ENCODE assay signal across 1 cellular context in the genomic region with DNA sequence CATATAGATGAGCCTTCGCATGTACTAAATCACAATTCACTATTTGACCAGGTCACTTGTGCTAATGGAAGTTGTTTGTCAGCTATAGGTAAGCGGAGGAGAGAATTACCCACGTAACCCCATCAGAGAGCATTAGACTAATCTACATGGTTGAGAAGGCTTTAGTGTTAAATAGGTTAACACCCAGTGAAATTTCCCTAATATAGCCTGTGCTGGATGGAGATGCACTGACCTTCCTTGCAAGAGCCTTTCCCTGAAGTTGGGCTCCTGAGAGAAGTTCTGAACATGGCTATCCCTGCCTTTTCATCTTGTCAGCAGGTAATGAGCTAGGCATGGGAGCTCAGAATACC.
TF ChIP-seq lines count a peak whose summit lies in the region.

No MANE protein-coding gene starts in this region.

TF ChIP-seq in WTC11, 78 proteins besides CTCF, POLR2A, EP300 and RAD21:
- TF ChIP-seq CDX4 (CRISPR knock-in tag; IDR thresholded peaks at IDR 0.05; ENCODE audit: borderline replicate concordance) (no peak), ZNF138 (CRISPR knock-in tag; conservative IDR thresholded peaks at IDR 0.05) (no peak), HMGA2 (CRISPR knock-in tag; IDR thresholded peaks at IDR 0.05) (no peak), ATF1 (CRISPR knock-in tag; IDR thresholded peaks at IDR 0.05) (no peak), ZBTB21 (CRISPR knock-in tag; IDR thresholded peaks at IDR 0.05; ENCODE audit: borderline replicate concordance) (no peak), SMAD4 (CRISPR knock-in tag; IDR thresholded peaks at IDR 0.05) (no peak), NFE2L1 (CRISPR knock-in tag; IDR thresholded peaks at IDR 0.05) (no peak), KAT7 (CRISPR knock-in tag; IDR thresholded peaks at IDR 0.05; ENCODE audit: borderline replicate concordance) (no peak), CBFB (CRISPR knock-in tag; IDR thresholded peaks at IDR 0.05; ENCODE audit: low read depth) (no peak), ZNF219 (CRISPR knock-in tag; IDR thresholded peaks at IDR 0.05; ENCODE audit: borderline replicate concordance) (no peak), ZNF232 (CRISPR knock-in tag; IDR thresholded peaks at IDR 0.05) (no peak)
TF ChIP-seq in WTC11: peak in this region for 0.
